Comparison of ENCODE assay signal across 34 cellular contexts in genomic region chr3:160088492-160089137, GRCh38.
"Had no signal": no experiment of that assay in that cellular context is flagged by ENCODE, and none has a peak within 500 bp of the region (broad histone marks: within the 10 kb centered on the region; RNA-seq: fewer than 3 reads in every experiment).

No MANE protein-coding gene starts in this region.

- H3K27me3 ChIP-seq: adrenal gland, body of pancreas, brain microvascular endothelial cell, cardiac muscle cell had no signal

- FAIRE-seq: astrocyte, bronchial epithelial cell, TTC549 had no signal

- H3K4me3 Mint-ChIP-seq: activated B cell treated with CpG ODN at 0.5 μM for 24 hours; activated CD4-positive, alpha-beta memory T cell treated with anti-CD3 and anti-CD28 coated beads for 36 hours; activated CD4-positive, alpha-beta T cell treated with anti-CD3 and anti-CD28 coated beads, Interleukin-2, amount 10 ng/mL, durations not matched to agents 24 days and 14 days; activated CD8-positive, alpha-beta T cell treated with anti-CD3 and anti-CD28 coated beads for 36 hours; activated naive CD4-positive, alpha-beta T cell treated with anti-CD3 and anti-CD28 coated beads, Interleukin-2, amount 10 ng/mL, durations not matched to agents 7 days and 5 days; activated naive CD4-positive, alpha-beta T cell treated with anti-CD3 and anti-CD28 coated beads, Interleukin-2, amount 50 U/mL, for 24 hours; activated naive CD8-positive, alpha-beta T cell; activated T-cell treated with anti-CD3 and anti-CD28 coated beads, Interleukin-2, amount 50 U/mL, for 24 hours; T-helper 1 cell treated with Interleukin-12 subunit alpha and Interleukin-12 subunit beta and Interleukin-4 antibody, amounts not matched to agents 30 μg/mL and 1 μg/mL, for 36 hours; T-helper 2 cell treated with Interferon-gamma antibody and Interleukin-4, amounts not matched to agents 5 μg/mL and 100 μg/mL, for 36 hours had no signal

- H3K9me3 ChIP-seq: adrenal gland, body of pancreas had no signal

- H3K36me3 Mint-ChIP-seq: activated CD4-positive, alpha-beta memory T cell treated with anti-CD3 and anti-CD28 coated beads for 36 hours; activated naive CD4-positive, alpha-beta T cell treated with anti-CD3 and anti-CD28 coated beads, Interleukin-2, amount 10 ng/mL, durations not matched to agents 7 days and 5 days; activated naive CD4-positive, alpha-beta T cell treated with anti-CD3 and anti-CD28 coated beads, Interleukin-2, amount 50 U/mL, for 24 hours; activated naive CD8-positive, alpha-beta T cell had no signal

- H3K9me3 Mint-ChIP-seq: activated B cell treated with CpG ODN at 0.5 μM for 24 hours; activated CD4-positive, alpha-beta memory T cell treated with anti-CD3 and anti-CD28 coated beads for 36 hours; activated CD8-positive, alpha-beta T cell treated with anti-CD3 and anti-CD28 coated beads for 36 hours; activated naive CD4-positive, alpha-beta T cell treated with anti-CD3 and anti-CD28 coated beads, Interleukin-2, amount 50 U/mL, for 24 hours; activated T-cell treated with anti-CD3 and anti-CD28 coated beads, Interleukin-2, amount 50 U/mL, for 24 hours; T-helper 2 cell treated with Interferon-gamma antibody and Interleukin-4, amounts not matched to agents 5 μg/mL and 100 μg/mL, for 36 hours had no signal

- H3K4me3 ChIP-seq: adrenal gland, body of pancreas, cardiac muscle cell had no signal

- H3K4me1 ChIP-seq: adrenal gland, body of pancreas had no signal

- H3K27me3 Mint-ChIP-seq: activated B cell treated with CpG ODN at 0.5 μM for 24 hours; activated CD4-positive, alpha-beta memory T cell treated with anti-CD3 and anti-CD28 coated beads for 36 hours; activated CD4-positive, alpha-beta T cell treated with anti-CD3 and anti-CD28 coated beads, Interleukin-2, amount 10 ng/mL, durations not matched to agents 24 days and 14 days; activated CD8-positive, alpha-beta T cell treated with anti-CD3 and anti-CD28 coated beads for 36 hours; activated naive CD4-positive, alpha-beta T cell treated with anti-CD3 and anti-CD28 coated beads, Interleukin-2, amount 10 ng/mL, durations not matched to agents 7 days and 5 days; activated naive CD4-positive, alpha-beta T cell treated with anti-CD3 and anti-CD28 coated beads, Interleukin-2, amount 50 U/mL, for 24 hours; activated naive CD8-positive, alpha-beta T cell; activated T-cell treated with anti-CD3 and anti-CD28 coated beads, Interleukin-2, amount 50 U/mL, for 24 hours had no signal

- H3K27ac ChIP-seq: adrenal gland, body of pancreas, brain microvascular endothelial cell, cardiac muscle cell, VCaP had no signal

- DNase-seq: activated B cell treated with CpG ODN at 0.5 μM for 24 hours; activated CD4-positive, alpha-beta memory T cell treated with anti-CD3 and anti-CD28 coated beads for 36 hours; activated CD4-positive, alpha-beta T cell treated with anti-CD3 and anti-CD28 coated beads for 4 hours; activated CD4-positive, alpha-beta T cell treated with anti-CD3 and anti-CD28 coated beads, Interleukin-2, amount 10 ng/mL, durations not matched to agents 24 days and 14 days; activated CD4-positive, alpha-beta T cell treated with anti-CD3 and anti-CD28 coated beads, Interleukin-2, amount 50 U/mL, for 1 hour; activated CD4-positive, alpha-beta T cell treated with anti-CD3 and anti-CD28 coated beads, Interleukin-2, amount 50 U/mL, for 4 hours; activated CD4-positive, CD25-positive, alpha-beta regulatory T cell treated with anti-CD3 and anti-CD28 coated beads, Interleukin-2, amount 50 U/mL, for 72 hours; activated CD8-positive, alpha-beta memory T cell treated with anti-CD3 and anti-CD28 coated beads, Interleukin-2, amount 50 U/mL, for 48 hours; activated CD8-positive, alpha-beta T cell treated with anti-CD3 and anti-CD28 coated beads for 36 hours; activated effector memory CD4-positive, alpha-beta T cell treated with Interleukin-2 at 50 U/mL for 16 hours; activated gamma-delta T cell; activated naive CD4-positive, alpha-beta T cell treated with anti-CD3 and anti-CD28 coated beads, Interleukin-2, amount 10 ng/mL, durations not matched to agents 7 days and 5 days; activated naive CD4-positive, alpha-beta T cell treated with Interleukin-2 at 50 U/mL for 16 hours; activated T-cell treated with anti-CD3 and anti-CD28 coated beads, Interleukin-2, amount 50 U/mL, for 24 hours; activated T-cell treated with anti-CD3 and anti-CD28 coated beads, Interleukin-2, amount 50 U/mL, for 48 hours; adrenal gland; amniotic stem cell; aorta; body of pancreas; brain microvascular endothelial cell; central memory CD4-positive, alpha-beta T cell; T-helper 1 cell; T-helper 2 cell; T-helper 9 cell had no signal

- H3K27ac Mint-ChIP-seq: activated B cell treated with CpG ODN at 0.5 μM for 24 hours; activated CD4-positive, alpha-beta memory T cell treated with anti-CD3 and anti-CD28 coated beads for 36 hours; activated CD4-positive, alpha-beta T cell treated with anti-CD3 and anti-CD28 coated beads, Interleukin-2, amount 10 ng/mL, durations not matched to agents 24 days and 14 days; activated CD8-positive, alpha-beta T cell treated with anti-CD3 and anti-CD28 coated beads for 36 hours; activated naive CD4-positive, alpha-beta T cell treated with anti-CD3 and anti-CD28 coated beads, Interleukin-2, amount 10 ng/mL, durations not matched to agents 7 days and 5 days; activated naive CD4-positive, alpha-beta T cell treated with anti-CD3 and anti-CD28 coated beads, Interleukin-2, amount 50 U/mL, for 24 hours; activated naive CD8-positive, alpha-beta T cell; activated T-cell treated with anti-CD3 and anti-CD28 coated beads, Interleukin-2, amount 50 U/mL, for 24 hours; activated T-helper 2 cell treated with anti-CD3 and anti-CD28 coated beads, Interferon-gamma antibody, Interleukin-2, Interleukin-4, amounts not matched to agents 10 μg/mL and 5 μg/mL and 100 μg/mL, durations not matched to agents 14 hours and 24 hours and 36 hours; T-helper 1 cell treated with Interleukin-12 subunit alpha and Interleukin-12 subunit beta and Interleukin-4 antibody, amounts not matched to agents 30 μg/mL and 1 μg/mL, for 36 hours; T-helper 2 cell treated with Interferon-gamma antibody and Interleukin-4, amounts not matched to agents 5 μg/mL and 100 μg/mL, for 36 hours had no signal

- H3K36me3 ChIP-seq: adrenal gland, brain microvascular endothelial cell, cardiac muscle cell had no signal

- H3K4me1 Mint-ChIP-seq: activated B cell treated with CpG ODN at 0.5 μM for 24 hours; activated CD4-positive, alpha-beta T cell treated with anti-CD3 and anti-CD28 coated beads, Interleukin-2, amount 10 ng/mL, durations not matched to agents 24 days and 14 days; activated naive CD4-positive, alpha-beta T cell treated with anti-CD3 and anti-CD28 coated beads, Interleukin-2, amount 10 ng/mL, durations not matched to agents 7 days and 5 days; activated naive CD4-positive, alpha-beta T cell treated with anti-CD3 and anti-CD28 coated beads, Interleukin-2, amount 50 U/mL, for 24 hours had no signal

- ATAC-seq: activated CD8-positive, alpha-beta T cell treated with anti-CD3 and anti-CD28 coated beads for 36 hours; body of pancreas had no signal
